In genomic region chr5:3322642-3323041, GRCh38 we compare ENCODE assay signal across 6 cellular contexts.
"Had no signal": no experiment of that assay in that cellular context is flagged by ENCODE, and none has a peak within 500 bp of the region (broad histone marks: within the 10 kb centered on the region; RNA-seq: fewer than 3 reads in every experiment).

No MANE protein-coding gene starts in this region.

- H3K4me3 ChIP-seq: GM23338, HAP-1, K562 had no signal

- H3K4me1 ChIP-seq: HAP-1 had no signal

- ATAC-seq: GM23338, HCT116, K562 had no signal

- DNase-seq: H7, KG1 had no signal

- H3K36me3 ChIP-seq: HAP-1 had no signal

- H2AFZ ChIP-seq: GM23338 had no signal

- H3K4me2 ChIP-seq: GM23338 had no signal
